In genomic region chr2:206915136-206915535, GRCh38 we compare ENCODE assay signal across 9 cellular contexts. TPM values are rescaled to one million over a fixed set of nuclear protein-coding genes. Genes with fewer than 3 reads are reported as not detected.
DNase-seq lines count a peak whose midpoint lies in the region; ATAC-seq, FAIRE-seq and TF ChIP-seq lines count a peak whose summit lies in the region.
"Had no signal": no experiment of that assay in that cellular context is flagged by ENCODE, and none has a peak within 500 bp of the region (broad histone marks: within the 10 kb centered on the region; RNA-seq: fewer than 3 reads in every experiment).

No MANE protein-coding gene starts in this region.

- no peak for FAIRE-seq in K562 (lab: Jason Lieb, UNC)

- intact Hi-C loops in activated CD8-positive, alpha-beta T cell treated with anti-CD3 and anti-CD28 coated beads for 36 hours (cut with micrococcal nuclease), result no loop called here
- intact Hi-C loops in K562 (cut with micrococcal nuclease), result no loop called here

- TF ChIP-seq CTCF in activated CD8-positive, alpha-beta T cell treated with anti-CD3 and anti-CD28 coated beads for 36 hours (IDR thresholded peaks at IDR 0.05), result no peak
- TF ChIP-seq CTCF in K562 (IDR thresholded peaks at IDR 0.05 in 2 of 3, conservative IDR thresholded peaks at IDR 0.05 in 1 of 3; ENCODE audit: insufficient read depth in 2 of 3, low read depth in 1 of 3, low read length in 3 of 3) (no peak), smooth muscle cell (IDR thresholded peaks at IDR 0.05; ENCODE audit: borderline replicate concordance, insufficient read depth, poor library complexity, severe bottlenecking) (no peak)

- POLR2A ChIA-PET in activated CD8-positive, alpha-beta T cell treated with anti-CD3 and anti-CD28 coated beads for 36 hours (lab: Charles Lee), result no interaction called here
- POLR2A ChIA-PET in activated CD8-positive, alpha-beta T cell treated with anti-CD3 and anti-CD28 coated beads, Interleukin-2, amount 10 ng/mL, durations not matched to agents 7 days and 5 days (lab: Charles Lee), result no interaction called here
- POLR2A ChIA-PET in K562 (lab: Yijun Ruan, JAX), result no interaction called here

- H3K27ac Mint-ChIP-seq in activated CD8-positive, alpha-beta T cell treated with anti-CD3 and anti-CD28 coated beads for 36 hours, result no peak overlapping the region
- H3K27ac Mint-ChIP-seq in activated CD8-positive, alpha-beta T cell treated with anti-CD3 and anti-CD28 coated beads, Interleukin-2, amount 10 ng/mL, durations not matched to agents 7 days and 5 days, result no peak overlapping the region

- H3K27me3 Mint-ChIP-seq in activated CD8-positive, alpha-beta T cell treated with anti-CD3 and anti-CD28 coated beads for 36 hours, result no peaks in the 10 kb centered on the region
- H3K27me3 Mint-ChIP-seq in activated CD8-positive, alpha-beta T cell treated with anti-CD3 and anti-CD28 coated beads, Interleukin-2, amount 10 ng/mL, durations not matched to agents 7 days and 5 days (ENCODE audit: low read depth), result no peaks in the 10 kb centered on the region

- no peaks in the 10 kb centered on the region for H3K36me3 ChIP-seq in K562 (ENCODE audit: control insufficient read depth, insufficient read depth, low read length)
- H3K36me3 ChIP-seq in smooth muscle cell (ENCODE audit: low read depth), result no peaks in the 10 kb centered on the region
- H3K36me3 ChIP-seq in Karpas-422 (ENCODE audit: insufficient read depth, low read length), result no peaks in the 10 kb centered on the region
- H3K36me3 ChIP-seq: heart left ventricle had no signal

- TF ChIP-seq RAD21 in K562 (CRISPR knock-in tag; conservative IDR thresholded peaks at IDR 0.05 in 1 of 2, IDR thresholded peaks at IDR 0.05 in 1 of 2), result no peak

- H3K9me1 ChIP-seq in K562 (ENCODE audit: control insufficient read depth, insufficient read depth, low read length), result no peaks in the 10 kb centered on the region

- H3K27ac ChIP-seq in K562 (ENCODE audit: extremely low read depth, low read depth, low read length) (no peak overlapping the region), smooth muscle cell (ENCODE audit: low read depth) (peak overlapping the region; percentile 59), Karpas-422 (ENCODE audit: low read length) (no peak overlapping the region)
- H3K27ac ChIP-seq: heart left ventricle had no signal

- no peaks in the 10 kb centered on the region for H3K27me3 ChIP-seq in K562 (ENCODE audit: control insufficient read depth in 2 of 2, insufficient read depth in 2 of 2, low read length in 2 of 2)
- H3K27me3 ChIP-seq in smooth muscle cell (ENCODE audit: low read depth), result peaks cover 3% of the 10 kb centered on the region
- H3K27me3 ChIP-seq in Karpas-422 (ENCODE audit: low read length), result no peaks in the 10 kb centered on the region
- H3K27me3 ChIP-seq: heart left ventricle had no signal

- H3K4me1 ChIP-seq in K562 (replicated peaks in 1 of 2; ENCODE audit: control insufficient read depth in 2 of 2, insufficient read depth in 2 of 2, low read length in 2 of 2) (no peaks in the 10 kb centered on the region), smooth muscle cell (ENCODE audit: low read depth) (no peaks in the 10 kb centered on the region), Karpas-422 (ENCODE audit: low read length) (no peaks in the 10 kb centered on the region)
- H3K4me1 ChIP-seq: heart left ventricle had no signal

- H3K4me3 ChIP-seq in K562 (no peak overlapping the region), smooth muscle cell (no peak overlapping the region), Karpas-422 (ENCODE audit: low read length) (no peak overlapping the region)
- H3K4me3 ChIP-seq: heart left ventricle had no signal

- H3K4me3 Mint-ChIP-seq in activated CD8-positive, alpha-beta T cell treated with anti-CD3 and anti-CD28 coated beads for 36 hours, result no peak overlapping the region
- H3K4me3 Mint-ChIP-seq in activated CD8-positive, alpha-beta T cell treated with anti-CD3 and anti-CD28 coated beads, Interleukin-2, amount 10 ng/mL, durations not matched to agents 7 days and 5 days, result no peak overlapping the region

- no peak overlapping the region for H2AFZ ChIP-seq in K562 (ENCODE audit: low read depth, low read length)
- no peak overlapping the region for H2AFZ ChIP-seq in smooth muscle cell (ENCODE audit: low read depth)
- no peak overlapping the region for H2AFZ ChIP-seq in Karpas-422 (ENCODE audit: low read length)

- no peaks in the 10 kb centered on the region for H3K4me1 Mint-ChIP-seq in activated CD8-positive, alpha-beta T cell treated with anti-CD3 and anti-CD28 coated beads for 36 hours (ENCODE audit: low read depth)
- H3K4me1 Mint-ChIP-seq in activated CD8-positive, alpha-beta T cell treated with anti-CD3 and anti-CD28 coated beads, Interleukin-2, amount 10 ng/mL, durations not matched to agents 7 days and 5 days (ENCODE audit: low read depth), result no peaks in the 10 kb centered on the region

- peak; percentile 19 for DNase-seq in activated CD8-positive, alpha-beta T cell treated with anti-CD3 and anti-CD28 coated beads for 36 hours
- DNase-seq in activated CD8-positive, alpha-beta T cell treated with anti-CD3 and anti-CD28 coated beads, Interleukin-2, amount 10 ng/mL, durations not matched to agents 7 days and 5 days, result no peak
- DNase-seq in HS-27A (ENCODE audit: low read depth), result peak; percentile 42
- peak in 1 of 4 experiments; percentile 1 for DNase-seq in K562 (ENCODE audit: extremely low read depth in 1 of 4, low spot score in 3 of 4)
- DNase-seq in smooth muscle cell (lab: John Stamatoyannopoulos, UW; ENCODE audit: unreplicated experiment), result no peak
- no peak for DNase-seq in NCI-H2171 (lab: John Stamatoyannopoulos, UW)
- DNase-seq in Karpas-422, result no peak
- DNase-seq: heart left ventricle had no signal

- no peaks in the 10 kb centered on the region for H3K9me2 ChIP-seq in Karpas-422 (replicated peaks; ENCODE audit: insufficient read depth, low read length)

- no peaks in the 10 kb centered on the region for H3K36me3 Mint-ChIP-seq in activated CD8-positive, alpha-beta T cell treated with anti-CD3 and anti-CD28 coated beads for 36 hours (ENCODE audit: low read depth)
- no peaks in the 10 kb centered on the region for H3K36me3 Mint-ChIP-seq in activated CD8-positive, alpha-beta T cell treated with anti-CD3 and anti-CD28 coated beads, Interleukin-2, amount 10 ng/mL, durations not matched to agents 7 days and 5 days (ENCODE audit: low read depth)

- H3K79me2 ChIP-seq in K562 (ENCODE audit: control insufficient read depth, insufficient read depth, low read length), result no peaks in the 10 kb centered on the region
- H3K79me2 ChIP-seq in smooth muscle cell (ENCODE audit: low read depth), result no peaks in the 10 kb centered on the region
- no peaks in the 10 kb centered on the region for H3K79me2 ChIP-seq in Karpas-422 (ENCODE audit: low read length)

- peak; percentile 68 for ATAC-seq in activated CD8-positive, alpha-beta T cell treated with anti-CD3 and anti-CD28 coated beads for 36 hours
- ATAC-seq in activated CD8-positive, alpha-beta T cell treated with anti-CD3 and anti-CD28 coated beads, Interleukin-2, amount 10 ng/mL, durations not matched to agents 7 days and 5 days, result no peak
- ATAC-seq in K562 (no peak), GM21515 (IDR thresholded peaks at IDR 0.05; ENCODE audit: unreplicated experiment) (no peak)

- 0% methylated on average over 1 of the region's 1 CpG for WGBS in K562 (ENCODE audit: insufficient coverage, low coverage, missing lambda C conversion rate)
- WGBS in smooth muscle cell (ENCODE audit: low lambda C conversion rate), result 0% methylated on average over 1 of the region's 1 CpG

- peaks cover 3% of the 10 kb centered on the region for H3K9me3 Mint-ChIP-seq in activated CD8-positive, alpha-beta T cell treated with anti-CD3 and anti-CD28 coated beads for 36 hours
- no peaks in the 10 kb centered on the region for H3K9me3 Mint-ChIP-seq in activated CD8-positive, alpha-beta T cell treated with anti-CD3 and anti-CD28 coated beads, Interleukin-2, amount 10 ng/mL, durations not matched to agents 7 days and 5 days (ENCODE audit: insufficient read depth)

- TF ChIP-seq EP300 in K562 (IDR thresholded peaks at IDR 0.05; ENCODE audit: low read length), result no peak

- no peaks in the 10 kb centered on the region for H3K9me3 ChIP-seq in K562 (replicated peaks; ENCODE audit: control insufficient read depth, insufficient read depth, low read depth, low read length)
- H3K9me3 ChIP-seq in smooth muscle cell (replicated peaks; ENCODE audit: low read depth), result no peaks in the 10 kb centered on the region
- H3K9me3 ChIP-seq in Karpas-422 (ENCODE audit: low read length), result no peaks in the 10 kb centered on the region
- H3K9me3 ChIP-seq: heart left ventricle had no signal

- H3F3A ChIP-seq in smooth muscle cell (ENCODE audit: low read depth), result no peaks in the 10 kb centered on the region

- H3K9ac ChIP-seq in K562 (ENCODE audit: insufficient read depth in 1 of 2, low read depth in 2 of 2, low read length in 2 of 2) (no peak overlapping the region), smooth muscle cell (ENCODE audit: low read depth) (no peak overlapping the region), Karpas-422 (ENCODE audit: low read length) (no peak overlapping the region)

- in situ Hi-C loops in K562 (cut with MboI), result no loop called here

- CTCF ChIA-PET in activated CD8-positive, alpha-beta T cell treated with anti-CD3 and anti-CD28 coated beads for 36 hours (lab: Charles Lee), result no interaction called here
- CTCF ChIA-PET in activated CD8-positive, alpha-beta T cell treated with anti-CD3 and anti-CD28 coated beads, Interleukin-2, amount 10 ng/mL, durations not matched to agents 7 days and 5 days (lab: Charles Lee), result interaction anchor here (1.7 kb wide), 1 partner anchor 114 kb away, joined by 6 read pairs; no protein-coding TSS in a partner anchor
- CTCF ChIA-PET in K562 (lab: Yijun Ruan, JAX; ENCODE audit: low intra/inter-chr PET ratio), result no interaction called here

- BruUV-seq in K562 (replicated peaks; lab: Mats Ljungman, UMichigan), result no TSS peak

- TF ChIP-seq POLR2A in K562 (conservative IDR thresholded peaks at IDR 0.05), result no peak

- H4K20me1 ChIP-seq in K562 (replicated peaks; ENCODE audit: control insufficient read depth, insufficient read depth, low read length) (no peaks in the 10 kb centered on the region), smooth muscle cell (ENCODE audit: low read depth) (no peaks in the 10 kb centered on the region), Karpas-422 (ENCODE audit: insufficient read depth, low read depth, low read length) (no peaks in the 10 kb centered on the region)

- H3K4me2 ChIP-seq in K562 (ENCODE audit: insufficient read depth, low read length) (no peak overlapping the region), smooth muscle cell (peak overlapping the region; percentile 25), Karpas-422 (ENCODE audit: low read depth, low read length, poor library complexity, severe bottlenecking) (no peak overlapping the region)

RNA-seq across cellular contexts. Expression of gene CPO, which starts 24.2 kb away (rescaled TPM):
- total RNA-seq in activated CD8-positive, alpha-beta T cell treated with anti-CD3 and anti-CD28 coated beads for 36 hours, result not detected
- total RNA-seq in activated CD8-positive, alpha-beta T cell treated with anti-CD3 and anti-CD28 coated beads, Interleukin-2, amount 10 ng/mL, durations not matched to agents 7 days and 5 days, result not detected
- total RNA-seq in K562 (2011; cell fraction: chromatin; rRNA removed; ENCODE audit: low replicate concordance), result not detected in 2 replicates
- total RNA-seq in K562 (2011; cell fraction: nucleolus; rRNA removed), result not detected in 2 replicates
- not detected in 2 replicates for total RNA-seq in K562 (2011; cell fraction: nucleoplasm; rRNA removed)
- total RNA-seq in K562 (2014; rRNA removed) (not detected in 2 replicates), K562 (2014; rRNA removed; fragmentation: Illumina TruSeq; extraction: Trizol) (not detected in 2 replicates), K562 (2015; rRNA removed; fragmentation: Illumina TruSeq; extraction: Trizol) (not detected in 2 replicates), K562 (2021) (not detected in 2 replicates), smooth muscle cell (not detected in 2 replicates)
- polyA plus RNA-seq in K562 (2011; rRNA removed) (not detected in 2 replicates), K562 (2014; fragmentation: Illumina TruSeq; extraction: Trizol) (not detected in 2 replicates), K562 (2014; fragmentation: Nextera tagmentation; extraction: Ambion mirVana) (not detected), K562 (2014; rRNA removed) (not detected in 2 replicates), smooth muscle cell (not detected in 2 replicates)
- not detected in 2 replicates for polyA plus RNA-seq in K562 (2011; cell fraction: cytosol; rRNA removed)
- polyA plus RNA-seq in K562 (2011; cell fraction: nucleus; rRNA removed), result not detected in 2 replicates
- polyA plus RNA-seq in K562 (2012), result not detected in 2 replicates
- not detected in 2 replicates for polyA minus RNA-seq in K562 (2011; rRNA and poly(A)+ RNA removed)
- not detected in 2 replicates for polyA minus RNA-seq in K562 (2011; cell fraction: cytosol; rRNA and poly(A)+ RNA removed)
- not detected in 2 replicates for polyA minus RNA-seq in K562 (2011; cell fraction: nucleus; rRNA and poly(A)+ RNA removed)
- not detected in 2 replicates for total RNA-seq in Karpas-422 (2014; rRNA removed; shearing (Covaris generic); ENCODE audit: low replicate concordance)

Comparison
In these comparisons a context has a peak if more than half of its experiments do, and no peak if none do; other contexts are left out.
1. DNase-seq: peak in activated CD8-positive, alpha-beta T cell treated with anti-CD3 and anti-CD28 coated beads for 36 hours (single experiment) and HS-27A (single experiment); none in activated CD8-positive, alpha-beta T cell treated with anti-CD3 and anti-CD28 coated beads, Interleukin-2, amount 10 ng/mL, durations not matched to agents 7 days and 5 days (single experiment), smooth muscle cell (single experiment), NCI-H2171 (single experiment) and Karpas-422 (single experiment).